Comparison of ENCODE assay signal across 18 cellular contexts in the genomic region with DNA sequence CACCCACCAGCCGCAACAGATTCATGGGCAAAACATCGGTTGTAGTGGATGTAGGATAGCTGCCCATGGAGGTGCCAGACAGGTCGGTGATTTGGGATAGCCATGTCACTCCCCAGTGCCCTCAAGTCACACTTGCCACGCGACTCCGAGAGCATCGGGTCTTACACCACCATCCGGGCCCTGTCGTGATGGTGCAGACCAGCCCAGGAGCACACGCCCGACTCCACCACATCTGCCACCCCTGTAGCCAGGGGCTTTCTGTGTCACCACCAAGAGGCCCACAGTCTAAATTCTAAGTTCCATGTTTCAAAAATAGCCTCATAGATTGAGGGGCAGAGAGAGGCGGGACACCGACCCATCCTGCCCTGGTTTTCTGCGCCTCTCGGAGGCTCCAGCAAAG. TPM values are rescaled to one million over a fixed set of nuclear protein-coding genes. Genes with fewer than 3 reads are reported as not detected.
DNase-seq lines count a peak whose midpoint lies in the region; ATAC-seq and TF ChIP-seq lines count a peak whose summit lies in the region.
"Had no signal": no experiment of that assay in that cellular context is flagged by ENCODE, and none has a peak within 500 bp of the region (broad histone marks: within the 10 kb centered on the region; RNA-seq: fewer than 3 reads in every experiment).

No MANE protein-coding gene starts in this region.

- CTCF ChIA-PET in OCI-LY7 (lab: Charles Lee; ENCODE audit: unreplicated experiment): no interaction called here

- peaks cover 39% of the 10 kb centered on the region for H3K4me1 Mint-ChIP-seq in brain
- H3K4me1 Mint-ChIP-seq: activated CD4-positive, alpha-beta memory T cell treated with anti-CD3 and anti-CD28 coated beads, Interleukin-2, amount 10 ng/mL, durations not matched to agents 7 days and 5 days; activated T-helper 17 cell treated with anti-CD3 and anti-CD28 coated beads, Interleukin-2, amount 50 U/mL, for 72 hours; immature natural killer cell had no signal

- H3K9ac ChIP-seq in parathyroid adenoma: no peak overlapping the region

- POLR2A ChIA-PET in OCI-LY7 (lab: Charles Lee): no interaction called here

- no peak overlapping the region for H3K4me2 ChIP-seq in parathyroid adenoma (ENCODE audit: low read length)
- no peak overlapping the region for H3K4me2 ChIP-seq in OCI-LY7 (ENCODE audit: low read length)

- H3K9me3 Mint-ChIP-seq in brain: peaks cover 0 to 3% (median 0%) of the 10 kb centered on the region in 5 experiments
- H3K9me3 Mint-ChIP-seq: activated CD4-positive, alpha-beta memory T cell treated with anti-CD3 and anti-CD28 coated beads, Interleukin-2, amount 10 ng/mL, durations not matched to agents 7 days and 5 days; activated T-helper 17 cell treated with anti-CD3 and anti-CD28 coated beads, Interleukin-2, amount 50 U/mL, for 72 hours; dendritic cell treated with granulocyte-macrophage colony-stimulating factor and Interleukin-4, amounts not matched to agents 40 ng/mL and 50 ng/mL, for 4 days; immature natural killer cell had no signal

- peak; percentile 8 to 11 for ATAC-seq in right cardiac atrium
- ATAC-seq: activated T-helper 17 cell treated with anti-CD3 and anti-CD28 coated beads, Interleukin-2, amount 50 U/mL, for 72 hours had no signal

- BruUV-seq in OCI-LY7 (replicated peaks; lab: Mats Ljungman, UMichigan): no TSS peak

- no peaks in the 10 kb centered on the region for H3K9me3 ChIP-seq in right cardiac atrium (ENCODE audit: control insufficient read depth, low read length)
- H3K9me3 ChIP-seq in parathyroid adenoma (ENCODE audit: control insufficient read depth, low read length): no peaks in the 10 kb centered on the region
- no peaks in the 10 kb centered on the region for H3K9me3 ChIP-seq in OCI-LY7 (ENCODE audit: low read length)
- H3K9me3 ChIP-seq: SJSA1 had no signal

- H3K79me2 ChIP-seq in ACC112 (ENCODE audit: control insufficient read depth, insufficient read depth, low read length, unreplicated experiment) (no peaks in the 10 kb centered on the region), parathyroid adenoma (no peaks in the 10 kb centered on the region), OCI-LY7 (ENCODE audit: insufficient read depth, low read depth, low read length) (no peaks in the 10 kb centered on the region)

- peak overlapping the region; percentile 78 to 96 (median 95) for H3K27ac Mint-ChIP-seq in brain
- H3K27ac Mint-ChIP-seq: activated CD4-positive, alpha-beta memory T cell treated with anti-CD3 and anti-CD28 coated beads, Interleukin-2, amount 10 ng/mL, durations not matched to agents 7 days and 5 days; activated T-helper 17 cell treated with anti-CD3 and anti-CD28 coated beads, Interleukin-2, amount 50 U/mL, for 72 hours; dendritic cell treated with granulocyte-macrophage colony-stimulating factor and Interleukin-4, amounts not matched to agents 40 ng/mL and 50 ng/mL, for 4 days; immature natural killer cell had no signal

- intact Hi-C loops in right cardiac atrium (cut with DNase I): no loop called here
- intact Hi-C loops in OCI-LY7 (cut with micrococcal nuclease; ENCODE audit: unreplicated experiment): no loop called here

- H3K27me3 Mint-ChIP-seq in brain: no peaks in the 10 kb centered on the region

- H3K9me2 ChIP-seq in OCI-LY7 (ENCODE audit: insufficient read depth, low read length): no peaks in the 10 kb centered on the region

- 46% methylated on average over 15 of the region's 15 CpGs for WGBS in right cardiac atrium

- H4K20me1 ChIP-seq in OCI-LY7 (ENCODE audit: insufficient read depth, low read length): no peaks in the 10 kb centered on the region

- H2AFZ ChIP-seq in ACC112 (ENCODE audit: low read length, unreplicated experiment): peak overlapping the region; percentile 74
- H2AFZ ChIP-seq in parathyroid adenoma: peak overlapping the region; percentile 77
- H2AFZ ChIP-seq in OCI-LY7 (ENCODE audit: low read length): no peak overlapping the region

- H3K4me3 Mint-ChIP-seq in brain: peak overlapping the region; percentile 32 to 75 (median 53)
- H3K4me3 Mint-ChIP-seq: activated CD4-positive, alpha-beta memory T cell treated with anti-CD3 and anti-CD28 coated beads, Interleukin-2, amount 10 ng/mL, durations not matched to agents 7 days and 5 days; activated T-helper 17 cell treated with anti-CD3 and anti-CD28 coated beads, Interleukin-2, amount 50 U/mL, for 72 hours; dendritic cell treated with granulocyte-macrophage colony-stimulating factor and Interleukin-4, amounts not matched to agents 40 ng/mL and 50 ng/mL, for 4 days; immature natural killer cell had no signal

- H3K4me1 ChIP-seq in ACC112 (ENCODE audit: control insufficient read depth, insufficient read depth, low read length, unreplicated experiment) (no peaks in the 10 kb centered on the region), right cardiac atrium (ENCODE audit: control insufficient read depth, insufficient read depth, low read length) (no peaks in the 10 kb centered on the region), parathyroid adenoma (no peaks in the 10 kb centered on the region), OCI-LY7 (ENCODE audit: insufficient read depth, low read length, poor library complexity, severe bottlenecking) (no peaks in the 10 kb centered on the region)
- H3K4me1 ChIP-seq: SJSA1 had no signal

- H3K36me3 Mint-ChIP-seq in brain: no peaks in the 10 kb centered on the region
- H3K36me3 Mint-ChIP-seq: immature natural killer cell had no signal

- H3K27ac ChIP-seq in ACC112 (ENCODE audit: low read depth, low read length) (no peak overlapping the region), right cardiac atrium (ENCODE audit: low read length) (no peak overlapping the region), parathyroid adenoma (no peak overlapping the region), OCI-LY7 (ENCODE audit: low read depth, low read length, poor library complexity, severe bottlenecking) (no peak overlapping the region)
- H3K27ac ChIP-seq: SJSA1 had no signal

- H3K36me3 ChIP-seq in ACC112 (ENCODE audit: insufficient read depth, low read length): no peaks in the 10 kb centered on the region
- H3K36me3 ChIP-seq in parathyroid adenoma (ENCODE audit: control insufficient read depth, insufficient read depth, low read length): no peaks in the 10 kb centered on the region
- no peaks in the 10 kb centered on the region for H3K36me3 ChIP-seq in OCI-LY7 (ENCODE audit: insufficient read depth, low read length)
- H3K36me3 ChIP-seq: SJSA1 had no signal

- H3K4me3 ChIP-seq in ACC112 (ENCODE audit: low read depth, low read length) (0 out of 2 replicates have a peak overlapping the region, but pooled peaks have one; percentile 37), right cardiac atrium (ENCODE audit: low read length) (no peak overlapping the region), parathyroid adenoma (ENCODE audit: low read depth, low read length) (no peak overlapping the region), OCI-LY7 (ENCODE audit: low read depth, low read length, poor library complexity, severe bottlenecking) (no peak overlapping the region)
- H3K4me3 ChIP-seq: SJSA1 had no signal

- DNase-seq in right cardiac atrium (no peak), OCI-LY7 (ENCODE audit: low spot score) (no peak), GM10266 (ENCODE audit: extremely low spot score) (no peak), Kasumi-1 (lab: John Stamatoyannopoulos, UW) (no peak), MV-4-11 (lab: John Stamatoyannopoulos, UW) (no peak)
- DNase-seq: ACHN; activated CD4-positive, alpha-beta memory T cell treated with anti-CD3 and anti-CD28 coated beads, Interleukin-2, amount 10 ng/mL, durations not matched to agents 7 days and 5 days; immature natural killer cell; stimulated activated CD4-positive, alpha-beta T cell treated with anti-CD3 and anti-CD28 coated beads, Interleukin-4, amount 100 ng/mL, for 4 hours had no signal

- H3K27me3 ChIP-seq in ACC112 (ENCODE audit: insufficient read depth, low read length) (peaks cover 5% of the 10 kb centered on the region), right cardiac atrium (ENCODE audit: control insufficient read depth, insufficient read depth) (no peaks in the 10 kb centered on the region), parathyroid adenoma (ENCODE audit: control insufficient read depth, insufficient read depth, low read length) (peaks cover 3% of the 10 kb centered on the region)

- TF ChIP-seq CTCF in brain (conservative IDR thresholded peaks at IDR 0.05) (no peak), parathyroid adenoma (IDR thresholded peaks at IDR 0.05) (no peak), OCI-LY7 (conservative IDR thresholded peaks at IDR 0.05; ENCODE audit: low read length) (no peak), GM10266 (IDR thresholded peaks at IDR 0.05; ENCODE audit: control insufficient read depth, insufficient read depth, low read depth, missing control alignments) (no peak)

RNA-seq across cellular contexts. Expression of gene FOXN4, which starts 18.0 kb away (rescaled TPM):
- polyA plus RNA-seq in brain (ENCODE audit: insufficient read depth, low read depth, low replicate concordance): 9.0 TPM
- not detected for total RNA-seq in right cardiac atrium
- not detected for polyA plus RNA-seq in right cardiac atrium
- 2.7 and 4.3 TPM in 2 replicates for total RNA-seq in OCI-LY7 (2014; rRNA removed; shearing (Covaris generic))
- total RNA-seq in OCI-LY7 (2022): 4.5 and 5.1 TPM in 2 replicates
- total RNA-seq: activated CD4-positive, alpha-beta memory T cell treated with anti-CD3 and anti-CD28 coated beads, Interleukin-2, amount 10 ng/mL, durations not matched to agents 7 days and 5 days; activated T-helper 17 cell treated with anti-CD3 and anti-CD28 coated beads, Interleukin-2, amount 50 U/mL, for 72 hours; HT1080; mononuclear cell; SJSA1 had no signal
- polyA plus RNA-seq: immature natural killer cell had no signal

RNA-seq across cellular contexts. Expression of gene MYO1H, which starts 56.6 kb away (rescaled TPM):
- polyA plus RNA-seq in brain (ENCODE audit: insufficient read depth, low read depth, low replicate concordance) (0.24 TPM), right cardiac atrium (0.09 TPM)
- total RNA-seq in right cardiac atrium (under 1 TPM; 0.31 to 0.88 (median 0.51) TPM), OCI-LY7 (2022) (0.11 and 0.59 TPM in 2 replicates)
- total RNA-seq in OCI-LY7 (2014; rRNA removed; shearing (Covaris generic)): 0.28 and 5.4 TPM in 2 replicates
- total RNA-seq: activated CD4-positive, alpha-beta memory T cell treated with anti-CD3 and anti-CD28 coated beads, Interleukin-2, amount 10 ng/mL, durations not matched to agents 7 days and 5 days; activated T-helper 17 cell treated with anti-CD3 and anti-CD28 coated beads, Interleukin-2, amount 50 U/mL, for 72 hours; G401; HT1080; SJSA1 had no signal
- polyA plus RNA-seq: immature natural killer cell had no signal
